In genomic region chr6:26029570-26029856, GRCh38 we compare ENCODE assay signal across 18 cellular contexts. TPM values are rescaled to one million over a fixed set of nuclear protein-coding genes. Genes with fewer than 3 reads are reported as not detected.
DNase-seq lines count a peak whose midpoint lies in the region; TF ChIP-seq lines count a peak whose summit lies in the region.
"Had no signal": no experiment of that assay in that cellular context is flagged by ENCODE, and none has a peak within 500 bp of the region (broad histone marks: within the 10 kb centered on the region; RNA-seq: fewer than 3 reads in every experiment).

No MANE protein-coding gene starts in this region.

- H3K9me3 Mint-ChIP-seq in endodermal cell: no peaks in the 10 kb centered on the region
- H3K9me3 Mint-ChIP-seq: activated naive CD4-positive, alpha-beta T cell treated with anti-CD3 and anti-CD28 coated beads, Interleukin-2, amount 50 U/mL, for 24 hours had no signal

- no peaks in the 10 kb centered on the region for H3K9me3 ChIP-seq in DOHH2 (ENCODE audit: control insufficient read depth, insufficient read depth, low read length)
- no peaks in the 10 kb centered on the region for H3K9me3 ChIP-seq in OCI-LY7 (ENCODE audit: low read length)
- H3K9me3 ChIP-seq in endodermal cell (ENCODE audit: control insufficient read depth, low read length): no peaks in the 10 kb centered on the region
- H3K9me3 ChIP-seq: BE2C, heart left ventricle, vagina had no signal

- peak overlapping the region; percentile 85 for H3K4me3 Mint-ChIP-seq in endodermal cell
- H3K4me3 Mint-ChIP-seq: activated naive CD4-positive, alpha-beta T cell treated with anti-CD3 and anti-CD28 coated beads, Interleukin-2, amount 50 U/mL, for 24 hours; stimulated activated naive B cell treated with anti-CD40 and anti-IgM and Interleukin-4, amounts not matched to agents 10 μg/mL and 1 μg/mL and 100 μg/mL, for 72 hours had no signal

- CTCF ChIA-PET in OCI-LY7 (lab: Charles Lee; ENCODE audit: unreplicated experiment): no interaction called here

- no peak overlapping the region; the same call in 1 of the 2 replicates for H2AFZ ChIP-seq in OCI-LY7 (ENCODE audit: low read length)

- BruUV-seq in OCI-LY7 (replicated peaks; lab: Mats Ljungman, UMichigan): no TSS peak

- H3K27ac Mint-ChIP-seq in endodermal cell: peak overlapping the region; percentile 96
- H3K27ac Mint-ChIP-seq: activated naive CD4-positive, alpha-beta T cell treated with anti-CD3 and anti-CD28 coated beads, Interleukin-2, amount 50 U/mL, for 24 hours had no signal

- peak overlapping the region; percentile 15 for H3K9ac ChIP-seq in endodermal cell (ENCODE audit: extremely low read depth, low read length, poor library complexity, severe bottlenecking)

- DNase-seq in OCI-LY7 (ENCODE audit: low spot score) (peak; percentile 39), endodermal cell (no peak), activated gamma-delta T cell treated with Interleukin-2 at 50 U/mL for 16 hours (no peak), activated T-cell treated with anti-CD3 and anti-CD28 coated beads for 4 hours (no peak), glomerular visceral epithelial cell (ENCODE audit: extremely low spot score) (no peak), NCI-H1105 (lab: John Stamatoyannopoulos, UW) (no peak)
- DNase-seq: activated CD8-positive, alpha-beta memory T cell treated with anti-CD3 and anti-CD28 coated beads for 24 hours; BE2C; EL; heart left ventricle; left colon; MM.1S; naive B cell; stimulated activated naive B cell treated with anti-CD40 and anti-IgM and Interleukin-4, amounts not matched to agents 10 μg/mL and 1 μg/mL and 100 μg/mL, for 72 hours had no signal

- H4K20me1 ChIP-seq in DOHH2 (ENCODE audit: control insufficient read depth, insufficient read depth, low read depth, low read length): no peaks in the 10 kb centered on the region
- H4K20me1 ChIP-seq in OCI-LY7 (ENCODE audit: insufficient read depth, low read length): no peaks in the 10 kb centered on the region

- peaks cover 50% of the 10 kb centered on the region for H3K4me1 Mint-ChIP-seq in endodermal cell

- no peaks in the 10 kb centered on the region for H3K36me3 Mint-ChIP-seq in endodermal cell (ENCODE audit: low read depth)
- H3K36me3 Mint-ChIP-seq: activated naive CD4-positive, alpha-beta T cell treated with anti-CD3 and anti-CD28 coated beads, Interleukin-2, amount 50 U/mL, for 24 hours; naive B cell had no signal

- no peak for TF ChIP-seq CTCF in 22Rv1 (IDR thresholded peaks at IDR 0.05)
- TF ChIP-seq CTCF in DOHH2 (IDR thresholded peaks at IDR 0.05; ENCODE audit: low read depth, low read length, poor library complexity, severe bottlenecking): no peak
- no peak for TF ChIP-seq CTCF in OCI-LY7 (conservative IDR thresholded peaks at IDR 0.05; ENCODE audit: low read length)
- no peak for TF ChIP-seq CTCF in endodermal cell (conservative IDR thresholded peaks at IDR 0.05)

- peaks cover 63% of the 10 kb centered on the region for H3F3A ChIP-seq in DOHH2 (ENCODE audit: control insufficient read depth, insufficient read depth)

- H3K36me3 ChIP-seq in DOHH2 (ENCODE audit: control insufficient read depth, low read length): peaks cover 18% of the 10 kb centered on the region
- H3K36me3 ChIP-seq in OCI-LY7 (ENCODE audit: insufficient read depth, low read length): peaks cover 3% of the 10 kb centered on the region; the same call in 1 of the 2 replicates
- H3K36me3 ChIP-seq in endodermal cell (ENCODE audit: control insufficient read depth, insufficient read depth, low read length): no peaks in the 10 kb centered on the region
- H3K36me3 ChIP-seq: heart left ventricle, vagina had no signal

- H3K4me3 ChIP-seq in DOHH2 (ENCODE audit: low read length) (no peak overlapping the region), OCI-LY7 (ENCODE audit: low read depth, low read length, poor library complexity, severe bottlenecking) (peak overlapping the region; percentile 78), endodermal cell (ENCODE audit: low read length) (peak overlapping the region; percentile 88)
- H3K4me3 ChIP-seq: heart left ventricle, vagina had no signal

- H3K4me2 ChIP-seq in DOHH2 (ENCODE audit: low read length) (peak overlapping the region; percentile 7; the same call in 1 of the 2 replicates), OCI-LY7 (ENCODE audit: low read length) (peak overlapping the region; percentile 96)

- intact Hi-C loops in OCI-LY7 (cut with micrococcal nuclease; ENCODE audit: unreplicated experiment): loop anchor here (1.0 to 10.0 kb wide), 3 partner anchors 128 to 1515 kb away; a partner anchor contains a TSS

- peak overlapping the region; percentile 100 for H3K27ac ChIP-seq in 22Rv1
- peak overlapping the region; percentile 98 for H3K27ac ChIP-seq in DOHH2 (ENCODE audit: low read depth, low read length)
- H3K27ac ChIP-seq in OCI-LY7 (ENCODE audit: low read depth, low read length, poor library complexity, severe bottlenecking): peak overlapping the region; percentile 99
- H3K27ac ChIP-seq in endodermal cell (ENCODE audit: low read depth, low read length): no peak overlapping the region
- H3K27ac ChIP-seq: heart left ventricle, vagina had no signal

- no peaks in the 10 kb centered on the region for H3K27me3 ChIP-seq in DOHH2 (ENCODE audit: control insufficient read depth, low read length)
- H3K27me3 ChIP-seq in endodermal cell (ENCODE audit: control insufficient read depth, insufficient read depth, low read length, poor library complexity, severe bottlenecking): no peaks in the 10 kb centered on the region
- H3K27me3 ChIP-seq: BE2C, heart left ventricle, vagina had no signal

- no peaks in the 10 kb centered on the region for H3K79me2 ChIP-seq in DOHH2 (ENCODE audit: control insufficient read depth, low read length)
- no peaks in the 10 kb centered on the region for H3K79me2 ChIP-seq in OCI-LY7 (ENCODE audit: insufficient read depth, low read depth, low read length)

- no peaks in the 10 kb centered on the region for H3K27me3 Mint-ChIP-seq in endodermal cell (ENCODE audit: insufficient read depth)
- H3K27me3 Mint-ChIP-seq: activated naive CD4-positive, alpha-beta T cell treated with anti-CD3 and anti-CD28 coated beads, Interleukin-2, amount 50 U/mL, for 24 hours; naive B cell had no signal

- POLR2A ChIA-PET in OCI-LY7 (lab: Charles Lee): interaction anchor here (0.5 to 17.2 kb wide), 24 partner anchors 8 to 1865 kb away, joined by 3 to 793 read pairs (median 24); a partner anchor contains a TSS

- no peaks in the 10 kb centered on the region for H3K9me2 ChIP-seq in DOHH2 (replicated peaks; ENCODE audit: control insufficient read depth, low read length)
- H3K9me2 ChIP-seq in OCI-LY7 (ENCODE audit: insufficient read depth, low read length): no peaks in the 10 kb centered on the region

- H3K4me1 ChIP-seq in DOHH2 (ENCODE audit: control insufficient read depth, low read length) (peaks cover 84% of the 10 kb centered on the region), OCI-LY7 (ENCODE audit: insufficient read depth, low read length, poor library complexity, severe bottlenecking) (peaks cover 68% of the 10 kb centered on the region), endodermal cell (ENCODE audit: control insufficient read depth, insufficient read depth, low read length) (peaks cover 26% of the 10 kb centered on the region)

RNA-seq across cellular contexts. Expression of gene HFE, which starts 57.7 kb away (rescaled TPM):
- total RNA-seq in OCI-LY7 (2014; rRNA removed; shearing (Covaris generic)): 0.18 and 0.69 TPM in 2 replicates
- 0.57 and 0.72 TPM in 2 replicates for total RNA-seq in OCI-LY7 (2022)
- total RNA-seq in endodermal cell: 1 to 10 TPM; 1.8 to 2.1 TPM
- polyA plus RNA-seq in endodermal cell (2013, experiment 1 of 2): 2.7 TPM
- 1.7 TPM for polyA plus RNA-seq in endodermal cell (2013, experiment 2 of 2)
